Comparison of ENCODE assay signal across 12 cellular contexts in genomic region chr2:63052411-63053234, GRCh38. TPM values are rescaled to one million over a fixed set of nuclear protein-coding genes. Genes with fewer than 3 reads are reported as not detected.
A peak's percentile ranks its signal among the peaks of the same experiment; 100 is the strongest.
DNase-seq lines count a peak whose midpoint lies in the region; ATAC-seq and TF ChIP-seq lines count a peak whose summit lies in the region.
"Had no signal": no experiment of that assay in that cellular context is flagged by ENCODE, and none has a peak within 500 bp of the region (broad histone marks: within the 10 kb centered on the region; RNA-seq: fewer than 3 reads in every experiment).

No MANE protein-coding gene starts in this region.

- H3K9me3 Mint-ChIP-seq in CD4-positive, alpha-beta T cell = no peaks in the 10 kb centered on the region
- H3K9me3 Mint-ChIP-seq in naive thymus-derived CD4-positive, alpha-beta T cell = peaks cover 0 to 4% (median 0%) of the 10 kb centered on the region in 11 donors

- CTCF ChIA-PET in CD4-positive, alpha-beta T cell (lab: Charles Lee) = no interaction called here
- CTCF ChIA-PET in naive thymus-derived CD4-positive, alpha-beta T cell (lab: Charles Lee) = no interaction called here

- intact Hi-C loops in CD4-positive, alpha-beta T cell (cut with DNase I, micrococcal nuclease) = no loop called here
- intact Hi-C loops in naive thymus-derived CD4-positive, alpha-beta T cell (cut with micrococcal nuclease) = loop anchor here in 1 of 2 donors (5.0 to 10.0 kb wide), 3 partner anchors 248 to 372 kb away; partner anchors contain the start of gene EHBP1

- peaks cover 4% of the 10 kb centered on the region for H3K36me3 Mint-ChIP-seq in CD4-positive, alpha-beta T cell (ENCODE audit: low read depth)
- peaks cover 0 to 6% (median 0%) of the 10 kb centered on the region in 5 donors for H3K36me3 Mint-ChIP-seq in naive thymus-derived CD4-positive, alpha-beta T cell

- H3K4me3 Mint-ChIP-seq in CD4-positive, alpha-beta T cell = peak overlapping the region; percentile 25
- peak overlapping the region; percentile 17 to 86 (median 68) for H3K4me3 Mint-ChIP-seq in naive thymus-derived CD4-positive, alpha-beta T cell

- peaks cover 85% of the 10 kb centered on the region for H3K27me3 Mint-ChIP-seq in CD4-positive, alpha-beta T cell
- peaks cover 69 to 90% (median 86%) of the 10 kb centered on the region in 5 donors for H3K27me3 Mint-ChIP-seq in naive thymus-derived CD4-positive, alpha-beta T cell

- H3K4me3 ChIP-seq in naive thymus-derived CD4-positive, alpha-beta T cell (ENCODE audit: low read length) = no peak overlapping the region
- H3K4me3 ChIP-seq: cardiac muscle cell, SJCRH30 had no signal

- H3K27ac ChIP-seq in CD4-positive, alpha-beta T cell (ENCODE audit: low read depth, low read length) = no peak overlapping the region
- H3K27ac ChIP-seq in cingulate gyrus (ENCODE audit: low read depth, low read length) (peak overlapping the region; percentile 29), foreskin keratinocyte (no peak overlapping the region)
- H3K27ac ChIP-seq in naive thymus-derived CD4-positive, alpha-beta T cell (ENCODE audit: low read depth, low read length) = no peak overlapping the region
- H3K27ac ChIP-seq: cardiac muscle cell, SJCRH30 had no signal

- H3K4me1 Mint-ChIP-seq in CD4-positive, alpha-beta T cell (ENCODE audit: low read depth) = peaks cover 72% of the 10 kb centered on the region
- peaks cover 50 to 83% (median 72%) of the 10 kb centered on the region in 7 donors for H3K4me1 Mint-ChIP-seq in naive thymus-derived CD4-positive, alpha-beta T cell

- TF ChIP-seq CTCF in CD4-positive, alpha-beta T cell (IDR thresholded peaks at IDR 0.05) = no peak
- TF ChIP-seq CTCF in GM13977 (IDR thresholded peaks at IDR 0.05; ENCODE audit: extremely low read depth, insufficient read depth, missing control alignments) = no peak
- TF ChIP-seq CTCF in foreskin keratinocyte (conservative IDR thresholded peaks at IDR 0.05) = no peak

- H3K36me3 ChIP-seq in naive thymus-derived CD4-positive, alpha-beta T cell (ENCODE audit: control insufficient read depth in 2 of 3, insufficient read depth in 3 of 3, low read length in 3 of 3) = no peaks in the 10 kb centered on the region
- H3K36me3 ChIP-seq: cardiac muscle cell had no signal

- no peak for ATAC-seq in CD4-positive, alpha-beta T cell (ENCODE audit: poor library complexity)
- ATAC-seq in naive thymus-derived CD4-positive, alpha-beta T cell = no peak
- ATAC-seq in GM18867 (IDR thresholded peaks at IDR 0.05; ENCODE audit: unreplicated experiment) (no peak), foreskin keratinocyte (no peak), HG03097 (IDR thresholded peaks at IDR 0.05; ENCODE audit: low FRiP score, unreplicated experiment) (no peak), HG03354 (IDR thresholded peaks at IDR 0.05; ENCODE audit: poor library complexity, severe bottlenecking, unreplicated experiment) (no peak)

- peaks cover 93% of the 10 kb centered on the region for H3K27me3 ChIP-seq in CD4-positive, alpha-beta T cell (ENCODE audit: control insufficient read depth, insufficient read depth, low read length)
- H3K27me3 ChIP-seq in naive thymus-derived CD4-positive, alpha-beta T cell (ENCODE audit: control insufficient read depth in 2 of 2, insufficient read depth in 2 of 2, low read length in 2 of 2) = peaks cover 7 to 20% of the 10 kb centered on the region in 2 donors
- no peaks in the 10 kb centered on the region for H3K27me3 ChIP-seq in foreskin keratinocyte
- H3K27me3 ChIP-seq: SJCRH30 had no signal

- H3K9me3 ChIP-seq in CD4-positive, alpha-beta T cell (ENCODE audit: control insufficient read depth, low read length) = no peaks in the 10 kb centered on the region
- no peaks in the 10 kb centered on the region for H3K9me3 ChIP-seq in naive thymus-derived CD4-positive, alpha-beta T cell (ENCODE audit: control insufficient read depth in 2 of 3, low read length in 3 of 3)
- H3K9me3 ChIP-seq: SJCRH30 had no signal

- H3K4me1 ChIP-seq in naive thymus-derived CD4-positive, alpha-beta T cell (ENCODE audit: control insufficient read depth in 2 of 2, insufficient read depth in 2 of 2, low read length in 2 of 2) = peaks cover 14 to 34% of the 10 kb centered on the region in 2 donors
- H3K4me1 ChIP-seq in foreskin keratinocyte = peaks cover 4% of the 10 kb centered on the region
- H3K4me1 ChIP-seq: SJCRH30 had no signal

- no peak overlapping the region for H3K27ac Mint-ChIP-seq in CD4-positive, alpha-beta T cell
- peak overlapping the region in 1 of 9 donors; percentile 38 for H3K27ac Mint-ChIP-seq in naive thymus-derived CD4-positive, alpha-beta T cell

- in situ Hi-C loops in GM13977 (cut with MboI; ENCODE audit: low pct_unique_long_range_greater_than_20kb, low sequenced_read_pairs, unreplicated experiment) = no loop called here

- DNase-seq in CD4-positive, alpha-beta T cell = no peak
- DNase-seq in GM13977 (ENCODE audit: low spot score) = peak; percentile 30
- DNase-seq in naive thymus-derived CD4-positive, alpha-beta T cell = no peak
- DNase-seq in foreskin keratinocyte = no peak
- DNase-seq: NCI-H524 treated with DMSO at 0.1 percent for 48 hours, SJCRH30 had no signal

- POLR2A ChIA-PET in CD4-positive, alpha-beta T cell (lab: Charles Lee) = no interaction called here
- POLR2A ChIA-PET in naive thymus-derived CD4-positive, alpha-beta T cell (lab: Charles Lee) = no interaction called here

RNA-seq across cellular contexts. Expression of gene OTX1, which starts 2.0 kb away (rescaled TPM):
- not detected for total RNA-seq in CD4-positive, alpha-beta T cell
- not detected for total RNA-seq in naive thymus-derived CD4-positive, alpha-beta T cell
- polyA plus RNA-seq in naive thymus-derived CD4-positive, alpha-beta T cell = not detected
- 3.8 and 4.5 TPM in 2 replicates for total RNA-seq in foreskin keratinocyte
- polyA plus RNA-seq in foreskin keratinocyte = 3.0 and 3.4 TPM in 2 replicates
- total RNA-seq: lung microvascular endothelial cell had no signal
- polyA plus RNA-seq: cardiac muscle cell had no signal
